Comparison of ENCODE assay signal across 19 cellular contexts in the genomic region with DNA sequence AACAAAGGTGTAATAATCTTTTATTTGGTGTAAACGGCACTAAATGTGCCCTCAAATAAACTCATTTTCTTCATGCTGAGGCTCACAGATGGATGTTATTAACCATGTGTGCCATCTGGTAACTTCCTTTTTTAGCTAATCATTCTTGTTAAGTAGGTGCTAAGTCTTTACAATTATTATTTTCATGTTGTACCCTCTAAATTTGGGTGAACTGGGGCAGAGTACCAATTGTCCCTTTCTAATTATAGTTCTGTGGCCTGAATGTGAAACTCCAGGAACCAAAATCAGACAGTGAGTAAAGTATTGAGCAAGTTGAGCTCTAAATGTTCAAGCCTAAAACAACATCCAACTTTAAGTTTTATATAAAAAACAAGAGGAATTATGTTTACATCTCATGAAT.
"Had no signal": no experiment of that assay in that cellular context is flagged by ENCODE, and none has a peak within 500 bp of the region (broad histone marks: within the 10 kb centered on the region; RNA-seq: fewer than 3 reads in every experiment).

No MANE protein-coding gene starts in this region.

- FAIRE-seq: keratinocyte, urothelium cell line had no signal

- H3K9me3 ChIP-seq: adrenal gland, gastrocnemius medialis, heart right ventricle, pancreas, sigmoid colon, tibial artery had no signal

- H3K4me3 ChIP-seq: adrenal gland, dorsolateral prefrontal cortex, gastrocnemius medialis, heart right ventricle, pancreas, sigmoid colon, tibial artery had no signal

- H3K4me1 ChIP-seq: adrenal gland, heart right ventricle, pancreas, sigmoid colon, tibial artery had no signal

- ATAC-seq: activated CD8-positive, alpha-beta T cell treated with anti-CD3 and anti-CD28 coated beads for 36 hours; heart right ventricle; left lobe of liver; pancreas; stimulated activated memory B cell treated with anti-CD40 and anti-IgM and Interleukin-4, amounts not matched to agents 10 μg/mL and 1 μg/mL and 100 μg/mL, for 72 hours had no signal

- DNase-seq: activated B cell treated with CpG ODN at 0.5 μM for 24 hours; activated CD4-positive, alpha-beta T cell treated with anti-CD3 and anti-CD28 coated beads for 48 hours; activated CD8-positive, alpha-beta T cell treated with anti-CD3 and anti-CD28 coated beads for 36 hours; activated effector memory CD4-positive, alpha-beta T cell treated with anti-CD3 and anti-CD28 coated beads, Interleukin-2, amount 50 U/mL, for 16 hours; activated T-cell treated with anti-CD3 and anti-CD28 coated beads, Interleukin-2, amount 50 U/mL, for 48 hours; adrenal gland; dorsolateral prefrontal cortex; erythroblast; gastrocnemius medialis; heart right ventricle; mammary epithelial cell; naive B cell; pancreas; sigmoid colon; tibial artery had no signal

- H3K27me3 ChIP-seq: adrenal gland, gastrocnemius medialis, heart right ventricle, pancreas, sigmoid colon, tibial artery had no signal

- H3K27ac ChIP-seq: adrenal gland, dorsolateral prefrontal cortex, gastrocnemius medialis, heart right ventricle, pancreas, sigmoid colon, tibial artery had no signal

- H3K36me3 ChIP-seq: adrenal gland, gastrocnemius medialis, heart right ventricle, pancreas, sigmoid colon, tibial artery had no signal
